In genomic region chr17:78767806-78768205, GRCh38 we compare ENCODE assay signal across 2 cellular contexts.
TF ChIP-seq lines count a peak whose summit lies in the region.

No MANE protein-coding gene starts in this region.

TF ChIP-seq in SK-N-SH treated with all-trans-retinoic acid at 6 μM for 48 hours, 23 proteins besides CTCF, POLR2A, EP300 and RAD21 (continued from another document):
- TF ChIP-seq PATZ1 (CRISPR knock-in tag; IDR thresholded peaks at IDR 0.05; ENCODE audit: borderline replicate concordance): no peak
- TF ChIP-seq GLIS3 (CRISPR knock-in tag; IDR thresholded peaks at IDR 0.05): no peak
- TF ChIP-seq ZNF8 (CRISPR knock-in tag; IDR thresholded peaks at IDR 0.05): no peak
- TF ChIP-seq TCF4 (CRISPR knock-in tag; IDR thresholded peaks at IDR 0.05; ENCODE audit: borderline replicate concordance): no peak
- TF ChIP-seq ARNTL (CRISPR knock-in tag; IDR thresholded peaks at IDR 0.05; ENCODE audit: borderline replicate concordance, low read depth): no peak
- TF ChIP-seq, protein P1, sequence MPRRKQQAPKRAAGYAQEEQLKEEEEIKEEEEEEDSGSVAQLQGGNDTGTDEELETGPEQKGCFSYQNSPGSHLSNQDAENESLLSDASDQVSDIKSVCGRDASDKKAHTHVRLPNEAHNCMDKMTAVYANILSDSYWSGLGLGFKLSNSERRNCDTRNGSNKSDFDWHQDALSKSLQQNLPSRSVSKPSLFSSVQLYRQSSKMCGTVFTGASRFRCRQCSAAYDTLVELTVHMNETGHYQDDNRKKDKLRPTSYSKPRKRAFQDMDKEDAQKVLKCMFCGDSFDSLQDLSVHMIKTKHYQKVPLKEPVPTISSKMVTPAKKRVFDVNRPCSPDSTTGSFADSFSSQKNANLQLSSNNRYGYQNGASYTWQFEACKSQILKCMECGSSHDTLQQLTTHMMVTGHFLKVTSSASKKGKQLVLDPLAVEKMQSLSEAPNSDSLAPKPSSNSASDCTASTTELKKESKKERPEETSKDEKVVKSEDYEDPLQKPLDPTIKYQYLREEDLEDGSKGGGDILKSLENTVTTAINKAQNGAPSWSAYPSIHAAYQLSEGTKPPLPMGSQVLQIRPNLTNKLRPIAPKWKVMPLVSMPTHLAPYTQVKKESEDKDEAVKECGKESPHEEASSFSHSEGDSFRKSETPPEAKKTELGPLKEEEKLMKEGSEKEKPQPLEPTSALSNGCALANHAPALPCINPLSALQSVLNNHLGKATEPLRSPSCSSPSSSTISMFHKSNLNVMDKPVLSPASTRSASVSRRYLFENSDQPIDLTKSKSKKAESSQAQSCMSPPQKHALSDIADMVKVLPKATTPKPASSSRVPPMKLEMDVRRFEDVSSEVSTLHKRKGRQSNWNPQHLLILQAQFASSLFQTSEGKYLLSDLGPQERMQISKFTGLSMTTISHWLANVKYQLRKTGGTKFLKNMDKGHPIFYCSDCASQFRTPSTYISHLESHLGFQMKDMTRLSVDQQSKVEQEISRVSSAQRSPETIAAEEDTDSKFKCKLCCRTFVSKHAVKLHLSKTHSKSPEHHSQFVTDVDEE (CRISPR knock-in tag; IDR thresholded peaks at IDR 0.05): no peak
- no peak for TF ChIP-seq BACH2 (CRISPR knock-in tag; IDR thresholded peaks at IDR 0.05; ENCODE audit: borderline replicate concordance)
- TF ChIP-seq PPARA (CRISPR knock-in tag; IDR thresholded peaks at IDR 0.05; ENCODE audit: borderline replicate concordance): no peak
- TF ChIP-seq ZNF70 (CRISPR knock-in tag; IDR thresholded peaks at IDR 0.05): no peak

TF ChIP-seq in SK-N-SH, 30 proteins besides CTCF, POLR2A, EP300 and RAD21 (continued from another document):
- TF ChIP-seq REST (IDR thresholded peaks at IDR 0.05; ENCODE audit: low read depth, low read length) (no peak), EZH2phosphoT487 (IDR thresholded peaks at IDR 0.05; ENCODE audit: borderline replicate concordance, low read depth) (no peak), RFX5 (IDR thresholded peaks at IDR 0.05; ENCODE audit: low read length) (no peak), YY1 (IDR thresholded peaks at IDR 0.05; ENCODE audit: low read depth) (no peak), TAF1 (IDR thresholded peaks at IDR 0.05; ENCODE audit: borderline replicate concordance, low read depth, low read length) (no peak), GABPA (IDR thresholded peaks at IDR 0.05; ENCODE audit: low read depth) (no peak)
- TF ChIP-seq, protein P2, sequence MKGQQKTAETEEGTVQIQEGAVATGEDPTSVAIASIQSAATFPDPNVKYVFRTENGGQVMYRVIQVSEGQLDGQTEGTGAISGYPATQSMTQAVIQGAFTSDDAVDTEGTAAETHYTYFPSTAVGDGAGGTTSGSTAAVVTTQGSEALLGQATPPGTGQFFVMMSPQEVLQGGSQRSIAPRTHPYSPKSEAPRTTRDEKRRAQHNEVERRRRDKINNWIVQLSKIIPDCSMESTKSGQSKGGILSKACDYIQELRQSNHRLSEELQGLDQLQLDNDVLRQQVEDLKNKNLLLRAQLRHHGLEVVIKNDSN (IDR thresholded peaks at IDR 0.05; ENCODE audit: borderline replicate concordance, low read depth): no peak
TF ChIP-seq in SK-N-SH: peak in this region for 0.
